Comparison of ENCODE assay signal across 14 cellular contexts in the genomic region with DNA sequence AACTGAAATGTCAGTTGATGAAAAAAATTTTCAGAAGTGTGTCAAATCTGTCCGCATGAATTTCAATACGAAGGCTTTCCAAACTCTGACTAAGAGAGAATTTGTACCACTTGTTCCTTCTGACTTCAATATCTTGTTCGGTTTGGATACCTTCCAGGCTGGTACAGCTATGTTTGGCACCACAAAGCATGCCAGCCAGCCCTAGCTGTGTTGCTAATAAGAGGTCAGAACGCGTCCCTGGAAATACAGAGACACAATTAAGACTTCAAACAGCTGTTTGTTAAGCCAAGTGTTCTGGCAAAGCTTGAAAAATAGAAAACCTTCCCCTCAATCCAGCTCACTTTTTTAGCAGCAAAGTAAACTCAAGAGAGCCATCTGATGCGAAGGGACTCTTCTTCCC. TPM values are rescaled to one million over a fixed set of nuclear protein-coding genes. Genes with fewer than 3 reads are reported as not detected.
DNase-seq lines count a peak whose midpoint lies in the region; ATAC-seq and TF ChIP-seq lines count a peak whose summit lies in the region.
"Had no signal": no experiment of that assay in that cellular context is flagged by ENCODE, and none has a peak within 500 bp of the region (broad histone marks: within the 10 kb centered on the region; RNA-seq: fewer than 3 reads in every experiment).

No MANE protein-coding gene starts in this region.

- ATAC-seq in body of pancreas (peak; percentile 30), GM21515 (IDR thresholded peaks at IDR 0.05; ENCODE audit: unreplicated experiment) (no peak)
- ATAC-seq: CD8-positive, alpha-beta T cell; sciatic nerve had no signal

- intact Hi-C loops in body of pancreas (cut with DNase I) = no loop called here

- H3K4me3 ChIP-seq in MG63 (no peak overlapping the region), body of pancreas (no peak overlapping the region), skeletal muscle tissue (ENCODE audit: low read length in 3 of 3) (peak overlapping the region in 2 of 3 donors; percentile 11 to 14)
- H3K4me3 ChIP-seq: Peyer's patch had no signal

- no peaks in the 10 kb centered on the region for H3K27me3 ChIP-seq in MG63
- H3K27me3 ChIP-seq in body of pancreas = no peaks in the 10 kb centered on the region
- no peaks in the 10 kb centered on the region for H3K27me3 ChIP-seq in layer of hippocampus (ENCODE audit: control insufficient read depth, insufficient read depth, low read length)
- no peaks in the 10 kb centered on the region for H3K27me3 ChIP-seq in skeletal muscle tissue (ENCODE audit: control insufficient read depth in 3 of 3, insufficient read depth in 3 of 3, low read length in 3 of 3)
- H3K27me3 ChIP-seq: Peyer's patch had no signal

- DNase-seq in MG63 = peak; percentile 58
- peak; percentile 22 to 52 (median 44) for DNase-seq in body of pancreas
- DNase-seq in T1000 (lab: John Stamatoyannopoulos, UW) = no peak
- DNase-seq in SK-N-DZ (ENCODE audit: low spot score) = no peak
- DNase-seq in NCI-H748 (lab: John Stamatoyannopoulos, UW; ENCODE audit: unreplicated experiment) = no peak
- DNase-seq: CD8-positive, alpha-beta T cell; HCEC 1CT; IMR-90; NCI-H2107; Peyer's patch had no signal

- 26 to 28% methylated on average over 6 of the region's 6 CpGs for WGBS in body of pancreas, 2 donors

- H3K36me3 ChIP-seq in MG63 = no peaks in the 10 kb centered on the region
- H3K36me3 ChIP-seq in body of pancreas (replicated peaks in 1 of 2; ENCODE audit: insufficient read depth in 1 of 2, low read depth in 2 of 2) = no peaks in the 10 kb centered on the region
- peaks cover 0 to 2% (median 0%) of the 10 kb centered on the region in 3 donors for H3K36me3 ChIP-seq in skeletal muscle tissue (ENCODE audit: control insufficient read depth in 3 of 3, insufficient read depth in 3 of 3, low read length in 3 of 3)

- no peak overlapping the region for H3K9ac ChIP-seq in skeletal muscle tissue (ENCODE audit: low read depth in 1 of 3, low read length in 3 of 3)

- no peak for TF ChIP-seq POLR2A in body of pancreas (IDR thresholded peaks at IDR 0.05)

- H3K27ac ChIP-seq in body of pancreas (peak overlapping the region in 1 of 4 donors; percentile 42), layer of hippocampus (ENCODE audit: low read depth, low read length) (peak overlapping the region; percentile 48), skeletal muscle tissue (ENCODE audit: low read depth, low read length) (peak overlapping the region; percentile 55)
- H3K27ac ChIP-seq: Peyer's patch had no signal

- H3K4me1 ChIP-seq in body of pancreas (peaks cover 31% of the 10 kb centered on the region), skeletal muscle tissue (ENCODE audit: control insufficient read depth in 3 of 3, insufficient read depth in 3 of 3, low read length in 3 of 3) (peaks cover 26 to 41% (median 33%) of the 10 kb centered on the region in 3 donors)

- H3K9me3 ChIP-seq in MG63 = no peaks in the 10 kb centered on the region
- H3K9me3 ChIP-seq in body of pancreas = no peaks in the 10 kb centered on the region
- no peaks in the 10 kb centered on the region for H3K9me3 ChIP-seq in skeletal muscle tissue (ENCODE audit: control insufficient read depth in 3 of 3, low read length in 3 of 3)
- H3K9me3 ChIP-seq: Peyer's patch had no signal

- TF ChIP-seq CTCF in body of pancreas (IDR thresholded peaks at IDR 0.05) = no peak

RNA-seq across cellular contexts. Expression of gene GRB2, which starts 35.2 kb away (rescaled TPM):
- total RNA-seq in MG63 (2014; rRNA removed; shearing (Covaris generic); ENCODE audit: low replicate concordance) = 110 and 134 TPM in 2 replicates
- total RNA-seq in body of pancreas (100 to 1,000 TPM in 1 of 2 donors, 10 to 100 TPM in 1; 51.9 to 118 TPM), skeletal muscle tissue (74.6 TPM)
- 115 and 116 TPM in 2 replicates for polyA plus RNA-seq in SK-N-DZ (2014; cell fraction: cytosol; rRNA removed)
- polyA plus RNA-seq in SK-N-DZ (2014; cell fraction: nucleus; rRNA removed) = 37.0 and 61.0 TPM in 2 replicates

Comparison
In these comparisons a context has a peak if more than half of its experiments do, and no peak if none do; other contexts are left out.
1. DNase-seq: peak in MG63 (single experiment) and body of pancreas (4 of 4); none in T1000 (single experiment), SK-N-DZ (single experiment) and NCI-H748 (single experiment).
2. H3K4me3 ChIP-seq: peak in skeletal muscle tissue (2 of 3); none in MG63 (single experiment) and body of pancreas (0 of 2).